23 cellular contexts compared by ENCODE assay signal in genomic region chr1:101907264-101907663, GRCh38.
DNase-seq lines count a peak whose midpoint lies in the region; ATAC-seq, FAIRE-seq and TF ChIP-seq lines count a peak whose summit lies in the region.
"Had no signal": no experiment of that assay in that cellular context is flagged by ENCODE, and none has a peak within 500 bp of the region (broad histone marks: within the 10 kb centered on the region; RNA-seq: fewer than 3 reads in every experiment).

No MANE protein-coding gene starts in this region.

- TF ChIP-seq POLR2A in H1 (IDR thresholded peaks at IDR 0.05; ENCODE audit: control extremely low read depth in 1 of 2, low read depth in 2 of 2, low read length in 2 of 2) (no peak), upper lobe of left lung (IDR thresholded peaks at IDR 0.05) (no peak)

- H3K79me2 ChIP-seq in H1 (ENCODE audit: control insufficient read depth in 1 of 2, insufficient read depth in 2 of 2, low read length in 2 of 2): no peaks in the 10 kb centered on the region

- H2BK20ac ChIP-seq in H1 (ENCODE audit: low read length): no peak overlapping the region

- H2AFZ ChIP-seq in H1 (ENCODE audit: low read length): no peak overlapping the region

- no peaks in the 10 kb centered on the region for H3K27me3 Mint-ChIP-seq in activated T-helper 17 cell treated with anti-CD3 and anti-CD28 coated beads, Interleukin-2, amount 50 U/mL, for 72 hours
- H3K27me3 Mint-ChIP-seq: IgD-negative memory B cell had no signal

- no peak overlapping the region for H3K9ac ChIP-seq in H1 (replicated peaks in 1 of 4; ENCODE audit: extremely low read depth in 1 of 4, low read depth in 3 of 4, low read length in 3 of 4)

- peaks cover 4% of the 10 kb centered on the region for H3K9me3 Mint-ChIP-seq in activated T-helper 17 cell treated with anti-CD3 and anti-CD28 coated beads, Interleukin-2, amount 50 U/mL, for 72 hours
- H3K9me3 Mint-ChIP-seq: CD8-positive, alpha-beta T cell; IgD-negative memory B cell had no signal

- TF ChIP-seq RAD21 in H1 (IDR thresholded peaks at IDR 0.05 in 1 of 2, conservative IDR thresholded peaks at IDR 0.05 in 1 of 2; ENCODE audit: low read depth in 2 of 2, low read length in 2 of 2): no peak

- peak overlapping the region; percentile 37 for H3K4me3 ChIP-seq in BE2C (ENCODE audit: low read depth, low read length)
- no peak overlapping the region for H3K4me3 ChIP-seq in H1 (ENCODE audit: extremely low read depth in 1 of 4, insufficient read depth in 2 of 4, low read depth in 3 of 4, low read length in 4 of 4)
- no peak overlapping the region for H3K4me3 ChIP-seq in upper lobe of left lung
- H3K4me3 ChIP-seq: SJSA1 had no signal

- H4K5ac ChIP-seq in H1 (ENCODE audit: insufficient read length, low read depth, low read length): no peak overlapping the region

- H2AK5ac ChIP-seq in H1 (ENCODE audit: low read depth, low read length): no peak overlapping the region

- H3K27ac ChIP-seq in H1 (ENCODE audit: low read depth, low read length) (no peak overlapping the region), upper lobe of left lung (no peak overlapping the region)
- H3K27ac ChIP-seq: SJSA1 had no signal

- no peak overlapping the region for H3K4ac ChIP-seq in H1 (replicated peaks; ENCODE audit: insufficient read length, low read depth, low read length)

- H3K4me1 Mint-ChIP-seq in activated T-helper 17 cell treated with anti-CD3 and anti-CD28 coated beads, Interleukin-2, amount 50 U/mL, for 72 hours: no peaks in the 10 kb centered on the region
- H3K4me1 Mint-ChIP-seq: IgD-negative memory B cell had no signal

- no peaks in the 10 kb centered on the region for H3K36me3 Mint-ChIP-seq in activated T-helper 17 cell treated with anti-CD3 and anti-CD28 coated beads, Interleukin-2, amount 50 U/mL, for 72 hours (ENCODE audit: low read depth)
- H3K36me3 Mint-ChIP-seq: CD8-positive, alpha-beta T cell; IgD-negative memory B cell had no signal

- no peaks in the 10 kb centered on the region for H3K27me3 ChIP-seq in BE2C
- H3K27me3 ChIP-seq in H1 (replicated peaks in 1 of 4; ENCODE audit: control insufficient read depth in 3 of 4, extremely low read depth in 1 of 4, insufficient read depth in 3 of 4, low read length in 3 of 4): peaks cover 0 to 1% (median 0%) of the 10 kb centered on the region in 4 experiments; a peak in 1 of 7 replicates
- H3K27me3 ChIP-seq in upper lobe of left lung: no peaks in the 10 kb centered on the region
- H3K27me3 ChIP-seq: SJSA1 had no signal

- DNase-seq in BE2C (peak; percentile 50), ELF-1 (ENCODE audit: low read depth, low spot score) (peak; percentile 16), NCI-H748 (lab: John Stamatoyannopoulos, UW; ENCODE audit: unreplicated experiment) (peak; percentile 79), H1 (ENCODE audit: low read depth in 1 of 2, low spot score in 2 of 2) (no peak), 8988T (no peak), upper lobe of left lung (no peak)
- DNase-seq: ACHN; C1 segment of cervical spinal cord; CD8-positive, alpha-beta T cell; GF-D8; NCI-H1105; NCI-H1694 treated with DMSO at 0.1 percent for 48 hours; NCI-H2081 treated with DMSO at 0.1 percent for 48 hours; NCI-H226; NCI-H510A treated with DMSO at 0.1 percent for 48 hours; OCI-M1; SW 1271; T-helper 2 cell had no signal

- H3K4me1 ChIP-seq in BE2C: peaks cover 38% of the 10 kb centered on the region
- H3K4me1 ChIP-seq in H1 (replicated peaks in 1 of 4; ENCODE audit: control insufficient read depth in 3 of 4, insufficient read depth in 4 of 4, low read length in 3 of 4): peaks cover 0 to 3% (median 1%) of the 10 kb centered on the region in 4 experiments; a peak in 3 of 7 replicates
- H3K4me1 ChIP-seq in upper lobe of left lung: no peaks in the 10 kb centered on the region
- H3K4me1 ChIP-seq: SJSA1 had no signal

- no peak for TF ChIP-seq EP300 in H1 (IDR thresholded peaks at IDR 0.05; ENCODE audit: borderline replicate concordance in 1 of 2, low read depth in 2 of 2, low read length in 2 of 2)
- TF ChIP-seq EP300 in upper lobe of left lung (IDR thresholded peaks at IDR 0.05): no peak

- H4K20me1 ChIP-seq in H1 (replicated peaks in 1 of 2; ENCODE audit: control insufficient read depth in 1 of 2, insufficient read depth in 2 of 2, low read length in 2 of 2): no peaks in the 10 kb centered on the region

- H3K14ac ChIP-seq in H1 (ENCODE audit: insufficient read length): no peak overlapping the region

- H3K23ac ChIP-seq in H1 (ENCODE audit: insufficient read length): no peak overlapping the region

- no peak overlapping the region for H4K91ac ChIP-seq in H1 (replicated peaks; ENCODE audit: insufficient read length, low read length)

- no peak for FAIRE-seq in H1 (lab: Jason Lieb, UNC)
- FAIRE-seq: H54, RCC 7860 had no signal

- no peak overlapping the region for H2BK120ac ChIP-seq in H1 (replicated peaks; ENCODE audit: low read depth, low read length)

- H3K4me2 ChIP-seq in H1 (ENCODE audit: insufficient read depth in 1 of 2, low read depth in 2 of 2, low read length in 2 of 2): no peak overlapping the region

- H3K36me3 ChIP-seq in BE2C (no peaks in the 10 kb centered on the region), H1 (ENCODE audit: control insufficient read depth in 2 of 4, insufficient read depth in 4 of 4, low read length in 3 of 4) (no peaks in the 10 kb centered on the region), upper lobe of left lung (no peaks in the 10 kb centered on the region)
- H3K36me3 ChIP-seq: SJSA1 had no signal

- H3K23me2 ChIP-seq in H1 (ENCODE audit: low read depth, low read length): no peaks in the 10 kb centered on the region

- POLR2A ChIA-PET in H1 (lab: Charles Lee; ENCODE audit: partially characterized antibody): no interaction called here

- no peak overlapping the region for H3K18ac ChIP-seq in H1 (ENCODE audit: extremely low read depth, low read length)

- no peak overlapping the region for H2BK15ac ChIP-seq in H1 (ENCODE audit: low read length)

- WGBS in H1 (ENCODE audit: extremely low coverage in 1 of 2, insufficient coverage in 1 of 2, insufficient read length in 1 of 2, insufficient replicate concordance in 2 of 2, low coverage in 1 of 2, low lambda C conversion rate in 2 of 2, missing lambda C conversion rate in 1 of 2), 2 experiments: 15% methylated on average over 2 of the region's 2 CpGs; no CpG with 5 or more reads in 1 of the 2 experiments
- WGBS in upper lobe of left lung, 2 donors: 78 to 96% methylated on average over 2 of the region's 2 CpGs

- H3K79me1 ChIP-seq in H1 (ENCODE audit: low read depth, low read length): no peaks in the 10 kb centered on the region

- TF ChIP-seq CTCF in BE2C (IDR thresholded peaks at IDR 0.05; ENCODE audit: low read depth, low read length) (no peak), H1 (IDR thresholded peaks at IDR 0.05; ENCODE audit: control extremely low read depth in 1 of 3, insufficient read depth in 1 of 3, low read depth in 1 of 3, low read length in 3 of 3) (no peak), upper lobe of left lung (IDR thresholded peaks at IDR 0.05) (no peak)

- H3K27ac Mint-ChIP-seq in activated T-helper 17 cell treated with anti-CD3 and anti-CD28 coated beads, Interleukin-2, amount 50 U/mL, for 72 hours: no peak overlapping the region
- H3K27ac Mint-ChIP-seq: CD8-positive, alpha-beta T cell; IgD-negative memory B cell had no signal

- CTCF ChIA-PET in H1 (lab: Charles Lee; ENCODE audit: partially characterized antibody): no interaction called here

- no peak overlapping the region for H3K56ac ChIP-seq in H1 (replicated peaks; ENCODE audit: insufficient read length, low read depth, low read length)

- no peak for ATAC-seq in activated T-helper 17 cell treated with anti-CD3 and anti-CD28 coated beads, Interleukin-2, amount 50 U/mL, for 72 hours (replicated peaks)
- no peak for ATAC-seq in upper lobe of left lung (ENCODE audit: low FRiP score in 2 of 2)
- ATAC-seq: CD8-positive, alpha-beta T cell had no signal

- no peak overlapping the region for H2BK5ac ChIP-seq in H1 (ENCODE audit: low read depth, low read length)

- H2BK12ac ChIP-seq in H1 (ENCODE audit: low read depth, low read length): no peak overlapping the region

- H3K4me3 Mint-ChIP-seq in activated T-helper 17 cell treated with anti-CD3 and anti-CD28 coated beads, Interleukin-2, amount 50 U/mL, for 72 hours: no peak overlapping the region
- H3K4me3 Mint-ChIP-seq: CD8-positive, alpha-beta T cell; IgD-negative memory B cell had no signal

- no peak overlapping the region for H4K8ac ChIP-seq in H1 (ENCODE audit: extremely low read depth, insufficient read depth, low read length)

- no peaks in the 10 kb centered on the region for H3K9me3 ChIP-seq in BE2C
- no peaks in the 10 kb centered on the region for H3K9me3 ChIP-seq in H1 (ENCODE audit: insufficient read depth in 2 of 2, low read depth in 1 of 2, low read length in 1 of 2)
- H3K9me3 ChIP-seq in upper lobe of left lung: no peaks in the 10 kb centered on the region
- H3K9me3 ChIP-seq: SJSA1 had no signal

TF ChIP-seq in H1, 55 proteins besides CTCF, POLR2A, EP300 and RAD21 (continues in another document):
- TF ChIP-seq JUND (IDR thresholded peaks at IDR 0.05; ENCODE audit: low read length): no peak
- no peak for TF ChIP-seq SIN3A (conservative IDR thresholded peaks at IDR 0.05 in 1 of 2, IDR thresholded peaks at IDR 0.05 in 1 of 2; ENCODE audit: low read depth in 1 of 2, low read length in 2 of 2)
- TF ChIP-seq GABPA (IDR thresholded peaks at IDR 0.05; ENCODE audit: borderline replicate concordance, insufficient read depth, low read length): no peak
- TF ChIP-seq GTF2F1 (IDR thresholded peaks at IDR 0.05; ENCODE audit: borderline replicate concordance, low read depth, low read length): no peak
- no peak for TF ChIP-seq KDM1A (IDR thresholded peaks at IDR 0.05; ENCODE audit: borderline replicate concordance, low read length)

Comparison
In these comparisons a context has a peak if more than half of its experiments do, and no peak if none do; other contexts are left out.
1. DNase-seq: peak in BE2C (single experiment), ELF-1 (single experiment) and NCI-H748 (single experiment); none in H1 (0 of 2), 8988T (single experiment) and upper lobe of left lung (0 of 2).